ENCODE assay signal across 8 cellular contexts in genomic region chr5:132420706-132421272, GRCh38. TPM values are rescaled to one million over a fixed set of nuclear protein-coding genes. Genes with fewer than 3 reads are reported as not detected.
A peak's percentile ranks its signal among the peaks of the same experiment; 100 is the strongest.
DNase-seq lines count a peak whose midpoint lies in the region; ATAC-seq and TF ChIP-seq lines count a peak whose summit lies in the region.

No MANE protein-coding gene starts in this region.

- TF ChIP-seq POLR2A in spleen (IDR thresholded peaks at IDR 0.05) = peak in 1 of 3 donors; percentile 52

- H3K27me3 ChIP-seq in CD8-positive, alpha-beta T cell (ENCODE audit: insufficient read depth, low read length) = no peaks in the 10 kb centered on the region
- no peaks in the 10 kb centered on the region for H3K27me3 ChIP-seq in spleen (replicated peaks in 1 of 7)

- no peaks in the 10 kb centered on the region for H3K27me3 Mint-ChIP-seq in CD8-positive, alpha-beta T cell (ENCODE audit: low read depth)

- peak overlapping the region; percentile 94 for H3K27ac Mint-ChIP-seq in CD8-positive, alpha-beta T cell

- peak overlapping the region; percentile 80 for H3K4me3 Mint-ChIP-seq in CD8-positive, alpha-beta T cell

- no peaks in the 10 kb centered on the region for H3K9me3 Mint-ChIP-seq in CD8-positive, alpha-beta T cell

- no peak for TF ChIP-seq CTCF in CD8-positive, alpha-beta T cell (IDR thresholded peaks at IDR 0.05)
- TF ChIP-seq CTCF in spleen (IDR thresholded peaks at IDR 0.05 in 8 of 11, conservative IDR thresholded peaks at IDR 0.05 in 3 of 11) = peak in 1 of 11 experiments; percentile 11

- POLR2A ChIA-PET in CD8-positive, alpha-beta T cell (lab: Charles Lee) = interaction anchor here (0.8 to 1.7 kb wide), 13 partner anchors 10 to 80 kb away, joined by 3 to 49 read pairs (median 10); partner anchors contain the start of gene IRF1

- CTCF ChIA-PET in CD8-positive, alpha-beta T cell (lab: Charles Lee) = interaction anchor here (0.6 to 1.7 kb wide), 28 partner anchors 8 to 399 kb away, joined by 3 to 38 read pairs (median 6); partner anchors contain the start of gene IRF1

- no peak for DNase-seq in CD8-positive, alpha-beta T cell
- DNase-seq in LHCN-M2 (ENCODE audit: low read depth) (peak; percentile 34), dermis blood vessel endothelial cell (peak; percentile 58), spleen (peak; percentile 79), D341Med (ENCODE audit: low spot score) (no peak), NCI-H2029 treated with DMSO at 0.1 percent for 48 hours (lab: John Stamatoyannopoulos, UW) (no peak), putamen (ENCODE audit: low spot score) (no peak)

- WGBS in spleen, 5 donors = 2 to 4% (median 3%) methylated on average over 7 of the region's 7 CpGs

- peak; percentile 1 for ATAC-seq in CD8-positive, alpha-beta T cell
- peak; percentile 46 for ATAC-seq in GM19467 (IDR thresholded peaks at IDR 0.05; ENCODE audit: unreplicated experiment)

- intact Hi-C loops in CD8-positive, alpha-beta T cell (cut with DNase I, micrococcal nuclease) = loop anchor here in 1 of 2 experiments (2.0 kb wide), 1 partner anchor 44 kb away; no protein-coding TSS in a partner anchor
- intact Hi-C loops in spleen (cut with DNase I; ENCODE audit: low total_unique reads) = no loop called here

- peaks cover 82% of the 10 kb centered on the region for H3K4me1 ChIP-seq in CD8-positive, alpha-beta T cell (ENCODE audit: insufficient read depth, low read length)
- H3K4me1 ChIP-seq in spleen = peaks cover 93 to 100% (median 100%) of the 10 kb centered on the region in 6 donors

- H3K36me3 ChIP-seq in CD8-positive, alpha-beta T cell (ENCODE audit: insufficient read depth, low read length) = peaks cover 4% of the 10 kb centered on the region
- H3K36me3 ChIP-seq in spleen = peaks cover 0 to 70% (median 0%) of the 10 kb centered on the region in 6 donors

- peaks cover 92% of the 10 kb centered on the region for H3K4me1 Mint-ChIP-seq in CD8-positive, alpha-beta T cell (ENCODE audit: low read depth)

- peak overlapping the region; percentile 38 for H3K27ac ChIP-seq in CD8-positive, alpha-beta T cell (ENCODE audit: low read depth, low read length)
- H3K27ac ChIP-seq in spleen = peak overlapping the region; percentile 64 to 99 (median 96)

- no peaks in the 10 kb centered on the region for H3K9me3 ChIP-seq in CD8-positive, alpha-beta T cell (ENCODE audit: low read length)
- H3K9me3 ChIP-seq in spleen = no peaks in the 10 kb centered on the region

- H3K4me3 ChIP-seq in CD8-positive, alpha-beta T cell (ENCODE audit: low read depth, low read length) = peak overlapping the region; percentile 28
- peak overlapping the region in 5 of 8 donors; percentile 6 to 51 (median 16) for H3K4me3 ChIP-seq in spleen

- peaks cover 71% of the 10 kb centered on the region for H3K36me3 Mint-ChIP-seq in CD8-positive, alpha-beta T cell

RNA-seq across cellular contexts. Expression of gene SLC22A5, which starts 51.3 kb away (rescaled TPM):
- total RNA-seq in CD8-positive, alpha-beta T cell = 1 to 10 TPM; 4.5 to 5.3 TPM
- total RNA-seq in LHCN-M2 (2014; rRNA removed) = 5.6 and 6.1 TPM in 2 replicates
- polyA plus RNA-seq in LHCN-M2 (2012) = 8.8 TPM
- total RNA-seq in dermis blood vessel endothelial cell = 3.8 and 4.8 TPM in 2 replicates
- total RNA-seq in spleen = 1 to 10 TPM; 5.3 to 9.2 (median 7.6) TPM
- 1 to 10 TPM; 2.4 to 2.9 (median 2.6) TPM for polyA plus RNA-seq in spleen

Comparison
In these comparisons a context has a peak if more than half of its experiments do, and no peak if none do; other contexts are left out.
1. DNase-seq: peak in LHCN-M2 (single experiment), dermis blood vessel endothelial cell (single experiment) and spleen (single experiment); none in CD8-positive, alpha-beta T cell (0 of 7), D341Med (single experiment), NCI-H2029 treated with DMSO at 0.1 percent for 48 hours (single experiment) and putamen (single experiment).